In genomic region chr14:91056361-91056760, GRCh38 we compare ENCODE assay signal across 2 cellular contexts.
TF ChIP-seq lines count a peak whose summit lies in the region.

No MANE protein-coding gene starts in this region.

TF ChIP-seq in HepG2, 621 proteins besides CTCF, POLR2A, EP300 and RAD21:
- TF ChIP-seq CENPBD1 (CRISPR knock-in tag; IDR thresholded peaks at IDR 0.05; ENCODE audit: borderline replicate concordance, low read depth), result no peak
- TF ChIP-seq NKX3-1 (CRISPR knock-in tag; IDR thresholded peaks at IDR 0.05), result no peak
- TF ChIP-seq ZBTB37 (CRISPR knock-in tag; IDR thresholded peaks at IDR 0.05), result no peak
- no peak for TF ChIP-seq THRA (CRISPR knock-in tag; IDR thresholded peaks at IDR 0.05; ENCODE audit: borderline replicate concordance)
- TF ChIP-seq ATF7-NPFF (CRISPR knock-in tag; IDR thresholded peaks at IDR 0.05; ENCODE audit: low read depth), result no peak

TF ChIP-seq in K562, 482 proteins besides CTCF, POLR2A, EP300 and RAD21:
- no peak for TF ChIP-seq ZNF217 (CRISPR knock-in tag; IDR thresholded peaks at IDR 0.05)
- no peak for TF ChIP-seq NFRKB (IDR thresholded peaks at IDR 0.05; ENCODE audit: low read depth)
- TF ChIP-seq MAFG (tag; conservative IDR thresholded peaks at IDR 0.05), result no peak
- TF ChIP-seq MAFK (IDR thresholded peaks at IDR 0.05; ENCODE audit: low read length), result no peak
- no peak for TF ChIP-seq ZNF274 (IDR thresholded peaks at IDR 0.05; ENCODE audit: borderline replicate concordance, low read depth, low read length)
- TF ChIP-seq NR2C1 (IDR thresholded peaks at IDR 0.05), result no peak
- TF ChIP-seq NR2C1 (tag; IDR thresholded peaks at IDR 0.05), result no peak
- TF ChIP-seq DNMT1 (IDR thresholded peaks at IDR 0.05), result no peak
- TF ChIP-seq ZKSCAN8 (CRISPR knock-in tag; IDR thresholded peaks at IDR 0.05), result no peak
- TF ChIP-seq TRIM24 (IDR thresholded peaks at IDR 0.05), result no peak
- no peak for TF ChIP-seq POLR2AphosphoS2 (IDR thresholded peaks at IDR 0.05; ENCODE audit: low read length)
- no peak for TF ChIP-seq ZBTB17 (CRISPR knock-in tag; IDR thresholded peaks at IDR 0.05)
- no peak for TF ChIP-seq ZBTB7A (IDR thresholded peaks at IDR 0.05; ENCODE audit: borderline replicate concordance, control insufficient read depth, low read depth, low read length)
- TF ChIP-seq NR3C1 (CRISPR knock-in tag; IDR thresholded peaks at IDR 0.05), result no peak
